In genomic region chr6:57172136-57173055, GRCh38 we compare ENCODE assay signal across 8 cellular contexts. TPM values are rescaled to one million over a fixed set of nuclear protein-coding genes. Genes with fewer than 3 reads are reported as not detected.
DNase-seq lines count a peak whose midpoint lies in the region; ATAC-seq and TF ChIP-seq lines count a peak whose summit lies in the region.

TSS of gene BAG2 (plus strand) at chr6:57172326. CDS start at chr6:57172698, 372 bp downstream.

- H3K27ac Mint-ChIP-seq in activated naive CD4-positive, alpha-beta T cell treated with anti-CD3 and anti-CD28 coated beads, Interleukin-2, amount 50 U/mL, for 72 hours: peak within 1 kb of the TSS; percentile 95
- peak within 1 kb of the TSS; percentile 95 for H3K27ac Mint-ChIP-seq in osteocyte (ENCODE audit: unreplicated experiment)

- intact Hi-C loops in head of caudate nucleus (cut with DNase I): loop anchor here (5.0 to 10.0 kb wide), 3 partner anchors 50 to 142 kb away; partner anchors contain the start of genes KIAA1586, PRIM2 and RAB23

- H3K36me3 Mint-ChIP-seq in activated naive CD4-positive, alpha-beta T cell treated with anti-CD3 and anti-CD28 coated beads, Interleukin-2, amount 50 U/mL, for 72 hours: peaks cover 6 to 9% of the 10 kb centered on the region in 2 donors
- H3K36me3 Mint-ChIP-seq in osteocyte (ENCODE audit: unreplicated experiment): peaks cover 3% of the 10 kb centered on the region

- H3K4me3 ChIP-seq in GM08714 (ENCODE audit: low read length) (peak within 1 kb of the TSS; percentile 90), thymus (ENCODE audit: low read length) (peak within 1 kb of the TSS; percentile 83)

- no peaks in the 10 kb centered on the region for H3K9me3 ChIP-seq in thymus (ENCODE audit: control insufficient read depth)

- POLR2A ChIA-PET in HEK293T (lab: Yijun Ruan, JAX): interaction anchor here (1.0 to 1.3 kb wide), 3 partner anchors 49 to 83 kb away, joined by 3 to 5 read pairs (median 4); partner anchors contain the start of genes RAB23 and ZNF451

- H3K4me3 Mint-ChIP-seq in osteocyte (ENCODE audit: unreplicated experiment): peak within 1 kb of the TSS; percentile 95

- H3K4me1 ChIP-seq in thymus (ENCODE audit: control insufficient read depth, insufficient read depth, low read length): no peaks in the 10 kb centered on the region

- H3K27ac ChIP-seq in thymus (ENCODE audit: low read depth): peak within 1 kb of the TSS; percentile 77

- TF ChIP-seq CTCF in osteocyte (IDR thresholded peaks at IDR 0.05): peak; percentile 36

- no peaks in the 10 kb centered on the region for H3K9me3 Mint-ChIP-seq in activated naive CD4-positive, alpha-beta T cell treated with anti-CD3 and anti-CD28 coated beads, Interleukin-2, amount 50 U/mL, for 72 hours
- H3K9me3 Mint-ChIP-seq in osteocyte (ENCODE audit: unreplicated experiment): no peaks in the 10 kb centered on the region

- H3K36me3 ChIP-seq in thymus (ENCODE audit: control insufficient read depth, insufficient read depth): no peaks in the 10 kb centered on the region

- H3K27me3 ChIP-seq in thymus (ENCODE audit: control insufficient read depth, insufficient read depth): no peaks in the 10 kb centered on the region

- CTCF ChIA-PET in HEK293T (lab: Yijun Ruan, JAX): no interaction called here

- WGBS in thymus: under 1% methylated on average over 97 of the region's 97 CpGs

- peak; percentile 63 for DNase-seq in HEK293T (ENCODE audit: extremely low spot score)
- DNase-seq in MV-4-11 (lab: John Stamatoyannopoulos, UW): peak; percentile 82
- peak; percentile 82 to 90 for DNase-seq in activated naive CD4-positive, alpha-beta T cell treated with anti-CD3 and anti-CD28 coated beads, Interleukin-2, amount 50 U/mL, for 72 hours (ENCODE audit: low spot score in 2 of 2)
- DNase-seq in head of caudate nucleus: peak; percentile 67 to 92 (median 80)
- DNase-seq in osteocyte (ENCODE audit: extremely low spot score, unreplicated experiment): peak; percentile 94

- H3K27me3 Mint-ChIP-seq in osteocyte (ENCODE audit: unreplicated experiment): no peaks in the 10 kb centered on the region

- peak; percentile 87 for ATAC-seq in SK-N-SH treated with all-trans-retinoic acid at 6 μM for 48 hours
- peak; percentile 90 for ATAC-seq in activated naive CD4-positive, alpha-beta T cell treated with anti-CD3 and anti-CD28 coated beads, Interleukin-2, amount 50 U/mL, for 72 hours

- peaks cover 40% of the 10 kb centered on the region for H3K4me1 Mint-ChIP-seq in osteocyte (ENCODE audit: unreplicated experiment)

TF ChIP-seq in HEK293T, 16 proteins besides CTCF, POLR2A, EP300 and RAD21:
- peak; percentile 52 for TF ChIP-seq L3MBTL2 (conservative IDR thresholded peaks at IDR 0.05)
- TF ChIP-seq ELF4 (IDR thresholded peaks at IDR 0.05): no peak
TF ChIP-seq in HEK293T: peak in this region for 1.

TF ChIP-seq in SK-N-SH treated with all-trans-retinoic acid at 6 μM for 48 hours, 23 proteins besides CTCF, POLR2A, EP300 and RAD21:
- TF ChIP-seq ZFP3 (CRISPR knock-in tag; IDR thresholded peaks at IDR 0.05): peak; percentile 24; the same call in 1 of the 2 replicates
- TF ChIP-seq CREB5 (CRISPR knock-in tag; IDR thresholded peaks at IDR 0.05; ENCODE audit: low read depth): no peak
- TF ChIP-seq PATZ1 (CRISPR knock-in tag; IDR thresholded peaks at IDR 0.05; ENCODE audit: borderline replicate concordance): 0 out of 2 replicates have a peak, but pooled peaks have one; percentile 42
- TF ChIP-seq ISL1 (CRISPR knock-in tag; IDR thresholded peaks at IDR 0.05): no peak
- TF ChIP-seq ESRRG (CRISPR knock-in tag; IDR thresholded peaks at IDR 0.05): no peak
- TF ChIP-seq TSHZ2 (CRISPR knock-in tag; IDR thresholded peaks at IDR 0.05): 0 out of 2 replicates have a peak, but pooled peaks have one; percentile 35
- TF ChIP-seq CSDC2 (CRISPR knock-in tag; IDR thresholded peaks at IDR 0.05): no peak
- TF ChIP-seq GLIS3 (CRISPR knock-in tag; IDR thresholded peaks at IDR 0.05): no peak
- no peak for TF ChIP-seq ZFP30 (CRISPR knock-in tag; IDR thresholded peaks at IDR 0.05)

RNA-seq across cellular contexts. Expression of gene BAG2, which starts in this region (rescaled TPM):
- total RNA-seq in activated naive CD4-positive, alpha-beta T cell treated with anti-CD3 and anti-CD28 coated beads, Interleukin-2, amount 50 U/mL, for 72 hours: 1 to 10 TPM; 7.1 to 7.9 TPM
- total RNA-seq in osteocyte: 8.8 and 9.1 TPM in 2 replicates
- polyA plus RNA-seq in thymus: 2.1 TPM

Comparison
In these comparisons a context has a peak if more than half of its experiments do, and no peak if none do; other contexts are left out.
1. Peak in every context shown above with its lines: DNase-seq, ATAC-seq, H3K4me3 ChIP-seq and H3K27ac ChIP-seq.